Comparison of ENCODE assay signal across 8 cellular contexts in the genomic region with DNA sequence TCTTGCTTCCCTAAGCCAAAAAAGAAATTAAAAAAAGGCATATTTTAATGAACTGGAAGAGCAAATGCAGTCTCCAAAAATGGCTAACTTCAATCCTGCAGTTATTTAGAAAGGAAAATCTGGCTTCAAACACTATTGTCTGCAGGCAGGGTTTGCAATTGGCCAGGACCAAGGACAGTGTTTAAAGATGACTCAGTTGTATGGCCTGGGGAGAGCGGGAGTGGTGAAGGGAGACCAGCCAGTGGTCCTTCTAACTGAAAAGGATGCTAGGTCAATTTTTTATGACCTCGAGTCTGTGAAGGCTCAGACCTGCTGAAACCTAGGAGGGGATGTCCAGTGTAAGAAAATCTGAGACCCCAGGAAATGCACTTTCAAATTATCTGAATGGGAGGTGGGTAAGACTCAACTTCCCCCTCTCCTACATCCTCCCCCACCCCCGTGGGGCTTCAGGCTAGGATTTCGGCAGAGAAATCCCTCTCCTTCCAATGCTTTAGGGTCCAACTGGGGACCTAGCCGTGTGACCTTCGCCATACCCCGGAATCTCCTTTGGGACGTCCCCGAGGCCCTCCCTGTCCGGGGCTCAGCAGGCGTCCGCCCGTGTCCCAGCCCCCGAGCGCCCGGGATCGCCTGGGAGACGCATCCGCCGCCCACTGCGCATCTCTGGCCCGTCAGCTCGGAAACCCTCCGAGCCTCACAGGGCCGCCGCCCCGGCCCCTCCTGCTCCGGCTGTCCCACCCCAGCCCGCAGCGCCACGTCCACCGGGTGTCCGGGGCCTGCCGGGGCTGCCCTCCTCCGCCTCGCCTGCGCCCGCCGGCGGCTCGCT. TPM values are rescaled to one million over a fixed set of nuclear protein-coding genes. Genes with fewer than 3 reads are reported as not detected.
DNase-seq lines count a peak whose midpoint lies in the region; ATAC-seq, FAIRE-seq and TF ChIP-seq lines count a peak whose summit lies in the region.

No MANE protein-coding gene starts in this region.

- H3K27ac ChIP-seq in AG04450 (ENCODE audit: low read depth, low read length): no peak overlapping the region

- TF ChIP-seq POLR2A in GM12892 (IDR thresholded peaks at IDR 0.05; ENCODE audit: low read depth, low read length): no peak

- DNase-seq in AG04450 (ENCODE audit: low read depth, low spot score): no peak
- DNase-seq in GM12892 (ENCODE audit: insufficient read length): peak; percentile 45
- peak; percentile 78 for DNase-seq in NCI-H69 (lab: John Stamatoyannopoulos, UW)
- DNase-seq in central memory CD8-positive, alpha-beta T cell (ENCODE audit: low spot score in 2 of 2): no peak
- no peak for DNase-seq in left colon
- no peak for DNase-seq in SIG-M5 treated with dmso at 0.1 percent for 504 hours (lab: John Stamatoyannopoulos, UW; ENCODE audit: unreplicated experiment)

- no peaks in the 10 kb centered on the region for H3K9me3 Mint-ChIP-seq in central memory CD8-positive, alpha-beta T cell
- H3K9me3 Mint-ChIP-seq in stimulated activated naive CD8-positive, alpha-beta T cell treated with anti-CD3 and anti-CD28 coated beads, Interleukin-15, Interleukin-2, amounts not matched to agents 100 ng/mL and 50 ng/mL, for 24 hours: no peaks in the 10 kb centered on the region

- no peaks in the 10 kb centered on the region for H3K4me1 Mint-ChIP-seq in central memory CD8-positive, alpha-beta T cell
- peaks cover 6% of the 10 kb centered on the region for H3K4me1 Mint-ChIP-seq in stimulated activated naive CD8-positive, alpha-beta T cell treated with anti-CD3 and anti-CD28 coated beads, Interleukin-15, Interleukin-2, amounts not matched to agents 100 ng/mL and 50 ng/mL, for 24 hours (ENCODE audit: low read depth)

- peaks cover 23% of the 10 kb centered on the region for H3K27me3 ChIP-seq in AG04450 (ENCODE audit: control insufficient read depth, insufficient read depth, low read length)

- peak overlapping the region; percentile 76 for H3K4me3 Mint-ChIP-seq in central memory CD8-positive, alpha-beta T cell
- H3K4me3 Mint-ChIP-seq in stimulated activated naive CD8-positive, alpha-beta T cell treated with anti-CD3 and anti-CD28 coated beads, Interleukin-15, Interleukin-2, amounts not matched to agents 100 ng/mL and 50 ng/mL, for 24 hours: peak overlapping the region; percentile 80

- H3K27me3 Mint-ChIP-seq in central memory CD8-positive, alpha-beta T cell: peaks cover 56% of the 10 kb centered on the region
- peaks cover 48% of the 10 kb centered on the region for H3K27me3 Mint-ChIP-seq in stimulated activated naive CD8-positive, alpha-beta T cell treated with anti-CD3 and anti-CD28 coated beads, Interleukin-15, Interleukin-2, amounts not matched to agents 100 ng/mL and 50 ng/mL, for 24 hours

- TF ChIP-seq CTCF in AG04450 (IDR thresholded peaks at IDR 0.05; ENCODE audit: low read depth, low read length): no peak

- no peaks in the 10 kb centered on the region for H3K36me3 Mint-ChIP-seq in central memory CD8-positive, alpha-beta T cell (ENCODE audit: insufficient read depth)
- H3K36me3 Mint-ChIP-seq in stimulated activated naive CD8-positive, alpha-beta T cell treated with anti-CD3 and anti-CD28 coated beads, Interleukin-15, Interleukin-2, amounts not matched to agents 100 ng/mL and 50 ng/mL, for 24 hours (ENCODE audit: low read depth): no peaks in the 10 kb centered on the region

- H3K27ac Mint-ChIP-seq in central memory CD8-positive, alpha-beta T cell (ENCODE audit: low read depth): no peak overlapping the region
- peak overlapping the region; percentile 40 for H3K27ac Mint-ChIP-seq in stimulated activated naive CD8-positive, alpha-beta T cell treated with anti-CD3 and anti-CD28 coated beads, Interleukin-15, Interleukin-2, amounts not matched to agents 100 ng/mL and 50 ng/mL, for 24 hours

- intact Hi-C loops in left colon (cut with DNase I, micrococcal nuclease): no loop called here

- POLR2A ChIA-PET in AG04450 (lab: Yijun Ruan, JAX): no interaction called here

- CTCF ChIA-PET in AG04450 (lab: Charles Lee): no interaction called here

- no peaks in the 10 kb centered on the region for H3K9me3 ChIP-seq in AG04450 (ENCODE audit: control insufficient read depth, insufficient read depth, low read length)

- peak; percentile 45 for ATAC-seq in HG02870 (IDR thresholded peaks at IDR 0.05; ENCODE audit: unreplicated experiment)
- peak; percentile 19 for ATAC-seq in central memory CD8-positive, alpha-beta T cell (replicated peaks; ENCODE audit: extremely low read depth, poor library complexity, severe bottlenecking)
- ATAC-seq in left colon: peak; percentile 69

- peak overlapping the region; percentile 29 for H3K4me3 ChIP-seq in AG04450 (ENCODE audit: low read depth, low read length)

- FAIRE-seq in GM12892 (lab: Jason Lieb, UNC): no peak

RNA-seq across cellular contexts. Expression of a gene that starts 0.6 kb away (rescaled TPM):
- polyA plus RNA-seq in AG04450 (2011; rRNA removed): not detected in 2 replicates
- polyA minus RNA-seq in AG04450 (2011; rRNA and poly(A)+ RNA removed): 0.05 TPM in 1 of 2 replicates, not detected in the other
- polyA plus RNA-seq in GM12892 (2012; ENCODE audit: missing spikeins): 5.5 TPM
- 10 to 100 TPM; 13.9 to 24.2 TPM for total RNA-seq in left colon

RNA-seq across cellular contexts. Expression of a gene that starts 45.0 kb away (rescaled TPM):
- 31.4 and 36.2 TPM in 2 replicates for polyA plus RNA-seq in AG04450 (2011; rRNA removed)
- 30.9 and 45.3 TPM in 2 replicates for polyA minus RNA-seq in AG04450 (2011; rRNA and poly(A)+ RNA removed)
- polyA plus RNA-seq in GM12892 (2012; ENCODE audit: missing spikeins): 21.2 TPM
- 10 to 100 TPM; 45.3 to 58.9 TPM for total RNA-seq in left colon

Comparison
In these comparisons a context has a peak if more than half of its experiments do, and no peak if none do; other contexts are left out.
1. DNase-seq: peak in GM12892 (single experiment) and NCI-H69 (single experiment); none in AG04450 (single experiment), central memory CD8-positive, alpha-beta T cell (0 of 2), left colon (0 of 2) and SIG-M5 treated with dmso at 0.1 percent for 504 hours (single experiment).
2. ATAC-seq: peak in every context shown above with its lines; median percentile 69 in left colon; 45 in HG02870; 19 in central memory CD8-positive, alpha-beta T cell.